Comparison of ENCODE assay signal across 18 cellular contexts in the genomic region with DNA sequence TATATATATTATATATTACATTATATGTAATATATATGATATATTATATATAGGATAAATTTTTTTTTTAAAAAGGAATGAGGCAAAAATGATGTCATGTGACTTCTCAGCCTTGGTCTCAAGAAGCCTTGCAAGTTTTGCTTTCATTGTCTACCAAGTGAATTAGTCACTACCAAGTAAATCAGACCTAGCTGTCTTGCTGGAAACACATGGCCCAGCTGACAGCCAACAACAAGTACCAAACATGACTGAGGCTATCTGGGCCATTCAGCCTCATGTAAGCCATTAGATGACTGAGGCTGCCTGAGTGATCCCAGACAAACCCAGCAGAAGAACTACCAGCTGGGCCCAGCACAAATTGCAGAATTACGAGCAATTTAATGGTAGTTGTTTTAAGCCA. TPM values are rescaled to one million over a fixed set of nuclear protein-coding genes. Genes with fewer than 3 reads are reported as not detected.
DNase-seq lines count a peak whose midpoint lies in the region; ATAC-seq and FAIRE-seq lines count a peak whose summit lies in the region.
"Had no signal": no experiment of that assay in that cellular context is flagged by ENCODE, and none has a peak within 500 bp of the region (broad histone marks: within the 10 kb centered on the region; RNA-seq: fewer than 3 reads in every experiment).

No MANE protein-coding gene starts in this region.

- peak; percentile 36 for FAIRE-seq in islet of Langerhans (lab: Jason Lieb, UNC)
- FAIRE-seq: HTR-8/SVneo had no signal

- POLR2A ChIA-PET in activated CD8-positive, alpha-beta T cell treated with anti-CD3 and anti-CD28 coated beads, Interleukin-2, amount 10 ng/mL, durations not matched to agents 7 days and 5 days (lab: Charles Lee): no interaction called here

- ATAC-seq in HG03354 (IDR thresholded peaks at IDR 0.05; ENCODE audit: poor library complexity, severe bottlenecking, unreplicated experiment): peak; percentile 49
- ATAC-seq in activated CD8-positive, alpha-beta T cell treated with anti-CD3 and anti-CD28 coated beads, Interleukin-2, amount 10 ng/mL, durations not matched to agents 7 days and 5 days: no peak
- no peak for ATAC-seq in HG03571 (IDR thresholded peaks at IDR 0.05; ENCODE audit: unreplicated experiment)
- ATAC-seq in HG02571 (IDR thresholded peaks at IDR 0.05; ENCODE audit: unreplicated experiment): no peak
- ATAC-seq: T-helper 17 cell had no signal

- H3K9me3 Mint-ChIP-seq in activated CD8-positive, alpha-beta T cell treated with anti-CD3 and anti-CD28 coated beads, Interleukin-2, amount 10 ng/mL, durations not matched to agents 7 days and 5 days (ENCODE audit: insufficient read depth): no peaks in the 10 kb centered on the region

- CTCF ChIA-PET in activated CD8-positive, alpha-beta T cell treated with anti-CD3 and anti-CD28 coated beads, Interleukin-2, amount 10 ng/mL, durations not matched to agents 7 days and 5 days (lab: Charles Lee): no interaction called here

- peak; percentile 14 for DNase-seq in activated CD4-positive, alpha-beta T cell treated with anti-CD3 and anti-CD28 coated beads for 48 hours
- no peak for DNase-seq in activated CD4-positive, alpha-beta T cell treated with anti-CD3 and anti-CD28 coated beads, Interleukin-2, amount 50 U/mL, for 48 hours
- DNase-seq in activated CD8-positive, alpha-beta T cell treated with anti-CD3 and anti-CD28 coated beads, Interleukin-2, amount 10 ng/mL, durations not matched to agents 7 days and 5 days: peak; percentile 35
- DNase-seq in NAMALWA (ENCODE audit: low spot score): no peak
- DNase-seq: activated gamma-delta T cell treated with Interleukin-2 at 50 U/mL for 16 hours; NCI-H187 treated with DMSO at 0.1 percent for 48 hours; NCI-H524 treated with DMSO at 0.1 percent for 48 hours; nucleus accumbens; stimulated activated naive CD4-positive, alpha-beta T cell treated with Interleukin-2 at 50 U/mL for 16 hours; T-helper 17 cell; upper lobe of left lung; WERI-Rb-1 had no signal

- H3K36me3 Mint-ChIP-seq in activated CD8-positive, alpha-beta T cell treated with anti-CD3 and anti-CD28 coated beads, Interleukin-2, amount 10 ng/mL, durations not matched to agents 7 days and 5 days (ENCODE audit: low read depth): no peaks in the 10 kb centered on the region

- H3K27me3 Mint-ChIP-seq in activated CD8-positive, alpha-beta T cell treated with anti-CD3 and anti-CD28 coated beads, Interleukin-2, amount 10 ng/mL, durations not matched to agents 7 days and 5 days (ENCODE audit: low read depth): peaks cover 12% of the 10 kb centered on the region
- H3K27me3 Mint-ChIP-seq: T-helper 17 cell had no signal

- no peaks in the 10 kb centered on the region for H3K4me1 Mint-ChIP-seq in activated CD8-positive, alpha-beta T cell treated with anti-CD3 and anti-CD28 coated beads, Interleukin-2, amount 10 ng/mL, durations not matched to agents 7 days and 5 days (ENCODE audit: low read depth)
- H3K4me1 Mint-ChIP-seq: T-helper 17 cell had no signal

- no peak overlapping the region for H3K27ac Mint-ChIP-seq in activated CD8-positive, alpha-beta T cell treated with anti-CD3 and anti-CD28 coated beads, Interleukin-2, amount 10 ng/mL, durations not matched to agents 7 days and 5 days
- H3K27ac Mint-ChIP-seq: T-helper 17 cell had no signal

- H3K4me3 Mint-ChIP-seq in activated CD8-positive, alpha-beta T cell treated with anti-CD3 and anti-CD28 coated beads, Interleukin-2, amount 10 ng/mL, durations not matched to agents 7 days and 5 days: no peak overlapping the region
- H3K4me3 Mint-ChIP-seq: T-helper 17 cell had no signal

RNA-seq across cellular contexts. Expression of gene HAND2, which starts 44.9 kb away (rescaled TPM):
- not detected for total RNA-seq in activated CD8-positive, alpha-beta T cell treated with anti-CD3 and anti-CD28 coated beads, Interleukin-2, amount 10 ng/mL, durations not matched to agents 7 days and 5 days
- total RNA-seq: frontal cortex, T-helper 17 cell had no signal

Comparison
In these comparisons a context has a peak if more than half of its experiments do, and no peak if none do; other contexts are left out.
1. DNase-seq: peak in activated CD4-positive, alpha-beta T cell treated with anti-CD3 and anti-CD28 coated beads for 48 hours (single experiment) and activated CD8-positive, alpha-beta T cell treated with anti-CD3 and anti-CD28 coated beads, Interleukin-2, amount 10 ng/mL, durations not matched to agents 7 days and 5 days (single experiment); none in activated CD4-positive, alpha-beta T cell treated with anti-CD3 and anti-CD28 coated beads, Interleukin-2, amount 50 U/mL, for 48 hours (0 of 2) and NAMALWA (single experiment).